7 cellular contexts compared by ENCODE assay signal in the genomic region with DNA sequence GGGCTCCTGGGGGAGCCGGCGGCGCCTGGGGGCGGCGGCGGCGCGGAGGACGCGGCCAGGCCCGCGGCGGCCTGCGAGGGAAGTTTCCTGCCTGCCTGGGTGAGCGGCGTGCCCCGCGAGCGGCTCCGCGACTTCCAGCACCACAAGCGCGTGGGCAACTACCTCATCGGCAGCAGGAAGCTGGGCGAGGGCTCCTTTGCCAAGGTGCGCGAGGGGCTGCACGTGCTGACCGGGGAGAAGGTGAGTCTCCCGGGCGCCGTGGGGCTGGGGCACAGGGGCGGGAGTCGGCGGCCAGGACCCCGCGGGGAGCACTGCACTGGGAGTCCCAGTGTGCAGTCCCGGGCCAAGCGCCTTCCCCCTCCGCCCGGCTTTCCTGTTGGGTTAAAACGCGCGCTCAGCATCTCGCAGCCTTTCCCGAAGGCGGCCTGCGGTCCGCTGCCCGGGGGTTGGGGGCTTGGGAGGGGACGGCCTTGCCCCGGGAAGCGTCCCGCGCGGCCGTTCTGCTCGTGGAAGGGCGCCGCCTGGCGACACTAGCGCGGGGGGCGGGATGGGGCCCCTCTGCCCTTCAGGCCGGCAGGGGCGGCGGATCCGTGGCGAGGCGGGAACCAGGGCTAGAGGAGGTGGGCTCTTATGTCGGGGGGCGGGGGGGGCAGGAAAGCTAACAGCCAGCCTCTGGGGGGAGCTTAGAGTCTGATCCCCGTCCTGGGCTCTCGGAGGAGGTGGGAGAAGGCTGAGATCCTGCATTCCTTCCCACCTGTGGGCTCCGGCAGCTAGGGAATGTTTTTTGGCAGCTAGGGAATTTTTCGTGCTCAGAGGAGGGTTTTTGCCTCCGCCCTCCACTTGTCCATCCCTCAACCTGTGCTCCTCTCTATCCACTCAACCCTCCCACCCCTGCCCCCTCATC. TPM values are rescaled to one million over a fixed set of nuclear protein-coding genes. Genes with fewer than 3 reads are reported as not detected.
DNase-seq lines count a peak whose midpoint lies in the region; ATAC-seq and TF ChIP-seq lines count a peak whose summit lies in the region.

No MANE protein-coding gene starts in this region.

- no peaks in the 10 kb centered on the region for H3K79me2 ChIP-seq in PC-9 (ENCODE audit: low read depth)

- no peaks in the 10 kb centered on the region for H3F3A ChIP-seq in PC-9 (ENCODE audit: insufficient read depth, low read depth)

- H3K27me3 ChIP-seq in PC-9 (ENCODE audit: insufficient read depth, low read depth): peaks cover 20% of the 10 kb centered on the region; the same call in 1 of the 2 replicates

- no peak overlapping the region for H3K27ac Mint-ChIP-seq in activated T-cell treated with anti-CD3 and anti-CD28 coated beads, Interleukin-2, amount 50 U/mL, for 72 hours

- BruUV-seq in PC-9 (replicated peaks; lab: Mats Ljungman, UMichigan): no TSS peak

- H3K27ac ChIP-seq in PC-9: no peak overlapping the region

- no peaks in the 10 kb centered on the region for H3K4me1 ChIP-seq in PC-9 (replicated peaks; ENCODE audit: insufficient read depth)

- no peaks in the 10 kb centered on the region for H3K9me2 ChIP-seq in PC-9 (ENCODE audit: insufficient read depth)

- no peak overlapping the region for H3K4me3 ChIP-seq in PC-9

- H3K4me1 Mint-ChIP-seq in activated T-cell treated with anti-CD3 and anti-CD28 coated beads, Interleukin-2, amount 50 U/mL, for 72 hours (ENCODE audit: low read depth): peaks cover 7% of the 10 kb centered on the region

- no peaks in the 10 kb centered on the region for H3K9me3 Mint-ChIP-seq in activated T-cell treated with anti-CD3 and anti-CD28 coated beads, Interleukin-2, amount 50 U/mL, for 72 hours

- H3K4me2 ChIP-seq in PC-9: no peak overlapping the region

- ATAC-seq in activated T-cell treated with anti-CD3 and anti-CD28 coated beads, Interleukin-2, amount 50 U/mL, for 72 hours (replicated peaks in 1 of 2): peak; percentile 66 to 68
- ATAC-seq in left cardiac atrium (peak; percentile 56 to 66), sciatic nerve (peak; percentile 63)

- H4K20me1 ChIP-seq in PC-9 (ENCODE audit: insufficient read depth): no peaks in the 10 kb centered on the region

- H3K4me3 Mint-ChIP-seq in activated T-cell treated with anti-CD3 and anti-CD28 coated beads, Interleukin-2, amount 50 U/mL, for 72 hours: peak overlapping the region; percentile 61 to 72

- no peak overlapping the region for H2AFZ ChIP-seq in PC-9

- CTCF ChIA-PET in PC-9 (lab: Charles Lee): no interaction called here

- peaks cover 60% of the 10 kb centered on the region for H3K27me3 Mint-ChIP-seq in activated T-cell treated with anti-CD3 and anti-CD28 coated beads, Interleukin-2, amount 50 U/mL, for 72 hours (ENCODE audit: low read depth)

- peak; percentile 55 for TF ChIP-seq CTCF in GM13976 (IDR thresholded peaks at IDR 0.05; ENCODE audit: borderline replicate concordance, control extremely low read depth, extremely low read depth, insufficient read depth, missing control alignments)
- TF ChIP-seq CTCF in PC-9 (conservative IDR thresholded peaks at IDR 0.05): no peak

- no peaks in the 10 kb centered on the region for H3K36me3 ChIP-seq in PC-9 (ENCODE audit: low read depth)

- no peaks in the 10 kb centered on the region for H3K36me3 Mint-ChIP-seq in activated T-cell treated with anti-CD3 and anti-CD28 coated beads, Interleukin-2, amount 50 U/mL, for 72 hours (ENCODE audit: insufficient read depth in 2 of 2)

- POLR2A ChIA-PET in PC-9 (lab: Charles Lee; ENCODE audit: unreplicated experiment): interaction anchor here (0.6 kb wide), 1 partner anchor 93 kb away, joined by 4 read pairs; no protein-coding TSS in a partner anchor

- DNase-seq in GM13976 (ENCODE audit: low spot score) (peak; percentile 70), NCI-H2196 (lab: John Stamatoyannopoulos, UW; ENCODE audit: unreplicated experiment) (peak; percentile 64), left cardiac atrium (peak; percentile 56), sciatic nerve (ENCODE audit: low spot score) (peak; percentile 68), PC-9 (no peak), GM19238 (ENCODE audit: insufficient read length, low spot score) (no peak)
- peak; percentile 62 to 74 for DNase-seq in activated T-cell treated with anti-CD3 and anti-CD28 coated beads, Interleukin-2, amount 50 U/mL, for 72 hours

- intact Hi-C loops in left cardiac atrium (cut with DNase I) (no loop called here), sciatic nerve (cut with DNase I) (no loop called here), PC-9 (cut with micrococcal nuclease; ENCODE audit: unreplicated experiment) (no loop called here)

- in situ Hi-C loops in GM13976 (cut with MboI; ENCODE audit: low sequenced_read_pairs, unreplicated experiment): no loop called here

- no peaks in the 10 kb centered on the region for H3K9me3 ChIP-seq in PC-9 (ENCODE audit: insufficient read depth, low read depth)

RNA-seq across cellular contexts. Expression of a gene that starts 1.1 kb away (rescaled TPM):
- under 1 TPM in 1 of 2 donors, not detected in 1; 0.35 TPM for total RNA-seq in activated T-cell treated with anti-CD3 and anti-CD28 coated beads, Interleukin-2, amount 50 U/mL, for 72 hours
- total RNA-seq in left cardiac atrium (1 to 10 TPM in 1 of 2 donors, under 1 TPM in 1; 0.38 to 1.7 TPM), sciatic nerve (0.53 TPM), PC-9 (2021) (not detected in 2 replicates)

Comparison
In these comparisons a context has a peak if more than half of its experiments do, and no peak if none do; other contexts are left out.
1. DNase-seq: peak in GM13976 (single experiment), NCI-H2196 (single experiment), activated T-cell treated with anti-CD3 and anti-CD28 coated beads, Interleukin-2, amount 50 U/mL, for 72 hours (2 of 2), left cardiac atrium (single experiment) and sciatic nerve (single experiment); none in PC-9 (0 of 2) and GM19238 (single experiment).
2. Peak in every context shown above with its lines, with median percentiles within 50 percentile points of each other: ATAC-seq.